Comparison of ENCODE assay signal across 22 cellular contexts in genomic region chr7:28767356-28767755, GRCh38.
"Had no signal": no experiment of that assay in that cellular context is flagged by ENCODE, and none has a peak within 500 bp of the region (broad histone marks: within the 10 kb centered on the region; RNA-seq: fewer than 3 reads in every experiment).

No MANE protein-coding gene starts in this region.

- H3K4me1 ChIP-seq: adrenal gland, heart left ventricle, lower lobe of right lung, neural progenitor cell had no signal

- H3K27me3 ChIP-seq: adrenal gland, heart left ventricle, neural progenitor cell, suprapubic skin, tibial nerve had no signal

- H2AFZ ChIP-seq: neural progenitor cell had no signal

- H3K9ac ChIP-seq: neural progenitor cell had no signal

- H3K9me3 ChIP-seq: adrenal gland, heart left ventricle, lower lobe of right lung, suprapubic skin, tibial nerve had no signal

- H3K27ac ChIP-seq: adrenal gland, epithelial cell of prostate, heart left ventricle, lower lobe of right lung, neural progenitor cell, suprapubic skin had no signal

- DNase-seq: activated CD4-positive, alpha-beta T cell treated with anti-CD3 and anti-CD28 coated beads for 1 hour; activated CD4-positive, alpha-beta T cell treated with anti-CD3 and anti-CD28 coated beads, Interleukin-2, amount 50 U/mL, for 1 hour; activated T-cell treated with anti-CD3 and anti-CD28 coated beads, Interleukin-2, amount 50 U/mL, for 24 hours; adrenal gland; cerebellar nuclear complex; cortex of kidney; heart left ventricle; kidney; lower lobe of right lung; naive thymus-derived CD4-positive, alpha-beta T cell; retina; stimulated activated CD4-positive, alpha-beta T cell treated with anti-CD3 and anti-CD28 coated beads, Interleukin-1b, Interleukin-23, amount 100 ng/mL, for 48 hours; stimulated activated naive CD8-positive, alpha-beta T cell treated with anti-CD3 and anti-CD28 coated beads, Interleukin-15, amount 100 ng/mL, for 72 hours; T-cell had no signal

- H3K4me2 ChIP-seq: neural progenitor cell had no signal

- H3K36me3 ChIP-seq: adrenal gland, heart left ventricle, lower lobe of right lung, neural progenitor cell, suprapubic skin, tibial nerve had no signal

- ATAC-seq: activated naive CD4-positive, alpha-beta T cell treated with anti-CD3 and anti-CD28 coated beads, Interleukin-2, amount 50 U/mL, for 72 hours; activated T-helper 17 cell treated with anti-CD3 and anti-CD28 coated beads, Interleukin-2, amount 50 U/mL, for 72 hours; heart left ventricle; lower lobe of right lung; naive thymus-derived CD4-positive, alpha-beta T cell; stimulated activated effector memory CD8-positive, alpha-beta T cell treated with anti-CD3 and anti-CD28 coated beads, Interleukin-12 subunit alpha, Interleukin-12 subunit beta, amount 100 ng/mL, for 72 hours; stimulated activated naive CD8-positive, alpha-beta T cell treated with anti-CD3 and anti-CD28 coated beads, Interleukin-15, amount 100 ng/mL, for 72 hours; T-cell had no signal

- H3K4me3 ChIP-seq: adrenal gland, heart left ventricle, lower lobe of right lung, neural progenitor cell, skin epidermis, suprapubic skin, tibial nerve had no signal
